Comparison of ENCODE assay signal across 8 cellular contexts in genomic region chr7:64902806-64903721, GRCh38. TPM values are rescaled to one million over a fixed set of nuclear protein-coding genes. Genes with fewer than 3 reads are reported as not detected.
A peak's percentile ranks its signal among the peaks of the same experiment; 100 is the strongest.
DNase-seq lines count a peak whose midpoint lies in the region; ATAC-seq and TF ChIP-seq lines count a peak whose summit lies in the region.

ZNF273 (plus strand) TSS chr7:64903273; CDS start chr7:64903318, 45 bp downstream.

- TF ChIP-seq CTCF in IMR-90 (conservative IDR thresholded peaks at IDR 0.05; ENCODE audit: low read depth, low read length) = no peak
- TF ChIP-seq CTCF in OCI-LY7 (conservative IDR thresholded peaks at IDR 0.05; ENCODE audit: low read length) = no peak

- CTCF ChIA-PET in IMR-90 (lab: Yijun Ruan, JAX) (interaction anchor here (0.7 kb wide), 1 partner anchor 723 kb away, joined by 3 read pairs; no protein-coding TSS in a partner anchor), OCI-LY7 (lab: Charles Lee; ENCODE audit: unreplicated experiment) (no interaction called here)

- peaks cover 20% of the 10 kb centered on the region in 2 experiments for H3K79me1 ChIP-seq in IMR-90 (ENCODE audit: low read depth in 1 of 2, low read length in 2 of 2)

- no TSS peak for BruUV-seq in IMR-90 (replicated peaks; lab: Mats Ljungman, UMichigan)
- BruUV-seq in OCI-LY7 (replicated peaks; lab: Mats Ljungman, UMichigan) = no TSS peak

- no peak within 1 kb of the TSS for H2BK20ac ChIP-seq in IMR-90 (ENCODE audit: low read depth, low read length)

- peak within 1 kb of the TSS; percentile 72 for H3K4ac ChIP-seq in IMR-90 (ENCODE audit: low read depth, low read length)

- H2AFZ ChIP-seq in IMR-90 (replicated peaks; ENCODE audit: low read length, poor library complexity) (peak within 1 kb of the TSS; percentile 97), OCI-LY7 (ENCODE audit: low read length) (peak within 1 kb of the TSS; percentile 99)

- H3K36me3 ChIP-seq in IMR-90 (ENCODE audit: control insufficient read depth, insufficient read depth, low read length) (no peaks in the 10 kb centered on the region), OCI-LY7 (ENCODE audit: insufficient read depth, low read length) (peaks cover 15% of the 10 kb centered on the region; the same call in 1 of the 2 replicates), mucosa of stomach (ENCODE audit: control insufficient read depth, insufficient read depth, low read length) (no peaks in the 10 kb centered on the region)

- no peak within 1 kb of the TSS for H2BK120ac ChIP-seq in IMR-90 (ENCODE audit: low read depth, low read length)

- TF ChIP-seq RAD21 in IMR-90 (IDR thresholded peaks at IDR 0.05; ENCODE audit: low read length) = no peak

- 0% methylated on average over 6 of the region's 34 CpGs; no CpG with 5 or more reads in 1 of the 2 experiments for WGBS in IMR-90 (ENCODE audit: extremely low coverage in 2 of 2, insufficient read length in 1 of 2), 2 experiments

- peaks cover 50% of the 10 kb centered on the region for H3K79me2 ChIP-seq in OCI-LY7 (ENCODE audit: insufficient read depth, low read depth, low read length)

- H3K9me2 ChIP-seq in OCI-LY7 (ENCODE audit: insufficient read depth, low read length) = no peaks in the 10 kb centered on the region

- no peak within 1 kb of the TSS for H2BK5ac ChIP-seq in IMR-90 (ENCODE audit: low read depth, low read length, poor library complexity, severe bottlenecking)

- peak within 1 kb of the TSS; percentile 46 for H3K9ac ChIP-seq in IMR-90 (ENCODE audit: low read depth, low read length)
- H3K9ac ChIP-seq in mucosa of stomach (ENCODE audit: low read length) = peak within 1 kb of the TSS; percentile 91

- H3K56ac ChIP-seq in IMR-90 (ENCODE audit: extremely low read depth, insufficient read depth, low read length) = peak within 1 kb of the TSS; percentile 9; the same call in 1 of the 2 replicates

- H3K18ac ChIP-seq in IMR-90 (ENCODE audit: low read depth, low read length) = no peak within 1 kb of the TSS

- in situ Hi-C loops in IMR-90 (cut with MboI; ENCODE audit: low sequenced_read_pairs) = no loop called here

- peak within 1 kb of the TSS; percentile 68; the same call in 1 of the 2 replicates for H3K14ac ChIP-seq in IMR-90 (replicated peaks; ENCODE audit: low read depth, low read length)

- H2BK15ac ChIP-seq in IMR-90 (ENCODE audit: low read depth, low read length) = no peak within 1 kb of the TSS

- dilution Hi-C loops in IMR-90 (cut with HindIII; ENCODE audit: low sequenced_read_pairs, unreplicated experiment) = no loop called here

- H3K23ac ChIP-seq in IMR-90 (ENCODE audit: low read depth, low read length) = peak within 1 kb of the TSS; percentile 83; the same call in 1 of the 2 replicates

- DNase-seq in DMS114 treated with DMSO at 0.1 percent for 48 hours (lab: John Stamatoyannopoulos, UW; ENCODE audit: unreplicated experiment) (peak; percentile 84), IMR-90 (peak; percentile 84), OCI-LY7 (ENCODE audit: low spot score) (peak; percentile 96), activated T-cell treated with anti-CD3 and anti-CD28 coated beads for 4 hours (peak; percentile 86), erythroblast (lab: John Stamatoyannopoulos, UW) (peak; percentile 95 to 96)
- peak; percentile 91 for DNase-seq in stimulated activated CD8-positive, alpha-beta memory T cell treated with anti-CD3 and anti-CD28 coated beads, Interleukin-4, amount 100 ng/mL, for 48 hours

- peak within 1 kb of the TSS; percentile 77 for H2AK9ac ChIP-seq in IMR-90 (replicated peaks; ENCODE audit: low read depth, low read length, poor library complexity)

- H3K9me1 ChIP-seq in IMR-90 (ENCODE audit: insufficient read depth, low read length) = no peaks in the 10 kb centered on the region

- H3K4me1 ChIP-seq in IMR-90 (ENCODE audit: control insufficient read depth, insufficient read depth, low read length) (peaks cover 4% of the 10 kb centered on the region; the same call in 1 of the 2 replicates), OCI-LY7 (ENCODE audit: insufficient read depth, low read length, poor library complexity, severe bottlenecking) (peaks cover 49% of the 10 kb centered on the region), mucosa of stomach (ENCODE audit: control insufficient read depth, insufficient read depth, low read length) (no peaks in the 10 kb centered on the region)

- no peak within 1 kb of the TSS for H4K91ac ChIP-seq in IMR-90 (ENCODE audit: insufficient read depth, low read depth, low read length)

- H3K9me3 ChIP-seq in IMR-90 (ENCODE audit: control insufficient read depth, insufficient read depth, low read length) (no peaks in the 10 kb centered on the region), OCI-LY7 (ENCODE audit: low read length) (no peaks in the 10 kb centered on the region), mucosa of stomach (ENCODE audit: control insufficient read depth, low read length) (no peaks in the 10 kb centered on the region)

- peak within 1 kb of the TSS; percentile 50; the same call in 1 of the 2 replicates for H4K5ac ChIP-seq in IMR-90 (ENCODE audit: low read depth, low read length)

- H4K8ac ChIP-seq in IMR-90 (ENCODE audit: low read depth in 2 of 2, low read length in 2 of 2) = peak within 1 kb of the TSS; percentile 70 to 74; a peak in 3 of 4 replicates

- H3K4me3 ChIP-seq in IMR-90 (ENCODE audit: insufficient read depth, low read depth, low read length) (peak within 1 kb of the TSS; percentile 87), OCI-LY7 (ENCODE audit: low read depth, low read length, poor library complexity, severe bottlenecking) (peak within 1 kb of the TSS; percentile 86), mucosa of stomach (ENCODE audit: low read length) (peak within 1 kb of the TSS; percentile 92)

- intact Hi-C loops in IMR-90 (cut with micrococcal nuclease) = loop anchor here (5.0 kb wide), 1 partner anchor 106 kb away; no protein-coding TSS in a partner anchor
- intact Hi-C loops in OCI-LY7 (cut with micrococcal nuclease; ENCODE audit: unreplicated experiment) = loop anchor here (10.0 kb wide), 1 partner anchor 572 kb away; no protein-coding TSS in a partner anchor

- TF ChIP-seq POLR2A in IMR-90 (IDR thresholded peaks at IDR 0.05; ENCODE audit: low read depth, low read length) (peak; percentile 70; the same call in 1 of the 2 replicates), erythroblast (IDR thresholded peaks at IDR 0.05; ENCODE audit: low read length) (peak; percentile 97)

- H3K27me3 ChIP-seq in IMR-90 (ENCODE audit: control insufficient read depth, insufficient read depth, low read length) = no peaks in the 10 kb centered on the region
- no peaks in the 10 kb centered on the region for H3K27me3 ChIP-seq in mucosa of stomach (ENCODE audit: control insufficient read depth, insufficient read depth, low read length)

- H2AK5ac ChIP-seq in IMR-90 (ENCODE audit: low read depth, low read length) = no peak within 1 kb of the TSS

- peak within 1 kb of the TSS; percentile 28; the same call in 1 of the 2 replicates for H3K27ac ChIP-seq in IMR-90 (ENCODE audit: insufficient read depth, low read length)
- peak within 1 kb of the TSS; percentile 54 for H3K27ac ChIP-seq in OCI-LY7 (ENCODE audit: low read depth, low read length, poor library complexity, severe bottlenecking)

- ATAC-seq in GM21529 (IDR thresholded peaks at IDR 0.05; ENCODE audit: unreplicated experiment) (peak; percentile 99), IMR-90 (ENCODE audit: low read depth) (peak; percentile 98)

- H3K4me2 ChIP-seq in IMR-90 (ENCODE audit: low read depth, low read length) = peak within 1 kb of the TSS; percentile 73
- peak within 1 kb of the TSS; percentile 72 for H3K4me2 ChIP-seq in OCI-LY7 (ENCODE audit: low read length)

- POLR2A ChIA-PET in IMR-90 (lab: Charles Lee; ENCODE audit: unreplicated experiment) (no interaction called here), OCI-LY7 (lab: Charles Lee) (interaction anchor here (0.5 to 1.3 kb wide), 13 partner anchors 10 to 1188 kb away, joined by 3 to 5 read pairs (median 3); partner anchors contain the start of gene ZNF138)

- no peaks in the 10 kb centered on the region for H4K20me1 ChIP-seq in IMR-90 (ENCODE audit: insufficient read depth, low read length)
- peaks cover 11% of the 10 kb centered on the region; the same call in 1 of the 2 replicates for H4K20me1 ChIP-seq in OCI-LY7 (ENCODE audit: insufficient read depth, low read length)

TF ChIP-seq in IMR-90, 13 proteins besides CTCF, POLR2A, EP300 and RAD21:
- TF ChIP-seq MXI1 (IDR thresholded peaks at IDR 0.05; ENCODE audit: borderline replicate concordance, low read depth, low read length) = peak; percentile 41; the same call in 1 of the 2 replicates
- TF ChIP-seq, protein P1, sequence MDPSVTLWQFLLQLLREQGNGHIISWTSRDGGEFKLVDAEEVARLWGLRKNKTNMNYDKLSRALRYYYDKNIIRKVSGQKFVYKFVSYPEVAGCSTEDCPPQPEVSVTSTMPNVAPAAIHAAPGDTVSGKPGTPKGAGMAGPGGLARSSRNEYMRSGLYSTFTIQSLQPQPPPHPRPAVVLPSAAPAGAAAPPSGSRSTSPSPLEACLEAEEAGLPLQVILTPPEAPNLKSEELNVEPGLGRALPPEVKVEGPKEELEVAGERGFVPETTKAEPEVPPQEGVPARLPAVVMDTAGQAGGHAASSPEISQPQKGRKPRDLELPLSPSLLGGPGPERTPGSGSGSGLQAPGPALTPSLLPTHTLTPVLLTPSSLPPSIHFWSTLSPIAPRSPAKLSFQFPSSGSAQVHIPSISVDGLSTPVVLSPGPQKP (IDR thresholded peaks at IDR 0.05; ENCODE audit: borderline replicate concordance, low read depth, low read length) = no peak
TF ChIP-seq in IMR-90: peak in this region for 1.

RNA-seq across cellular contexts. Expression of gene ZNF273, which starts in this region (rescaled TPM):
- total RNA-seq in IMR-90 (2012; rRNA removed) (2.7 and 4.4 TPM in 2 replicates), OCI-LY7 (2022) (23.7 and 28.7 TPM in 2 replicates)
- 1.3 and 1.5 TPM in 2 replicates for polyA plus RNA-seq in IMR-90 (2012; rRNA removed)
- 0.35 and 0.89 TPM in 2 replicates for polyA plus RNA-seq in IMR-90 (2012; cell fraction: cytosol; rRNA removed)
- polyA plus RNA-seq in IMR-90 (2012; cell fraction: nucleus; rRNA removed; ENCODE audit: low replicate concordance) = 0.41 and 1.3 TPM in 2 replicates
- 19.0 and 22.8 TPM in 2 replicates for total RNA-seq in OCI-LY7 (2014; rRNA removed; shearing (Covaris generic))

Comparison
In these comparisons a context has a peak if more than half of its experiments do, and no peak if none do; other contexts are left out.
1. Peak in every context shown above with its lines: DNase-seq, ATAC-seq, H3K4me3 ChIP-seq and H3K27ac ChIP-seq.